Comparison of ENCODE assay signal across 15 cellular contexts in the genomic region with DNA sequence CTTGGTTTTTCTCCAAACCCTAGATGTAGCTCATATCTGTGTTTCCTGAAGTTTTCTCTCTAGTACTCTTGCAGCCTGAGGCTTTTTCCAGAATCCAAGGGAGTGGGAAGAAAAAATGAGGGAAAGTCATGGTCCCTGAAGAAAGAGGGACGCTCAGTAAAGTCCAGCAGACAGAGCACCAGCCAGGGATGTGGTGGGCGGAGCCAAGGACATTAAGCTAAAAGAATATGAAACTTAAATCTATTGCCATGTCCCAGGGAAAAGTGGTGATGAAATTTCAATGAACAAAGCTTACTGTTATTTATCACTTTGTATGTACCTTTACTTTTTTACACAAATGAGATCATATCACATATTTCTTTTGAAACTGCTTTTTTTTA.
"Had no signal": no experiment of that assay in that cellular context is flagged by ENCODE, and none has a peak within 500 bp of the region (broad histone marks: within the 10 kb centered on the region; RNA-seq: fewer than 3 reads in every experiment).

No MANE protein-coding gene starts in this region.

- H3K27me3 Mint-ChIP-seq: naive B cell, type B pancreatic cell had no signal

- H3K4me1 ChIP-seq: esophagus squamous epithelium, foreskin keratinocyte had no signal

- H3K27me3 ChIP-seq: esophagus squamous epithelium, foreskin keratinocyte, neutrophil had no signal

- DNase-seq: effector memory CD4-positive, alpha-beta T cell; esophagus squamous epithelium; left colon; left ventricle myocardium superior; mesendoderm; naive B cell; posterior cingulate gyrus; right cardiac atrium; small intestine; stimulated activated CD4-positive, alpha-beta T cell treated with anti-CD3 and anti-CD28 coated beads, Interleukin-12 subunit alpha, Interleukin-12 subunit beta, amount 100 ng/mL, for 4 hours; stimulated activated naive CD4-positive, alpha-beta T cell had no signal

- H3K4me1 Mint-ChIP-seq: naive B cell had no signal

- H3K4me3 Mint-ChIP-seq: nephron, type B pancreatic cell had no signal

- H3K27ac Mint-ChIP-seq: naive B cell, nephron, type B pancreatic cell had no signal

- H3K36me3 ChIP-seq: esophagus squamous epithelium, neutrophil had no signal

- H3K4me3 ChIP-seq: esophagus squamous epithelium had no signal

- ATAC-seq: left colon, left ventricle myocardium superior, right cardiac atrium had no signal

- H3K36me3 Mint-ChIP-seq: naive B cell, type B pancreatic cell had no signal

- H3K9me3 ChIP-seq: esophagus squamous epithelium, neutrophil had no signal

- H3K9me3 Mint-ChIP-seq: nephron, type B pancreatic cell had no signal

- H3K27ac ChIP-seq: esophagus squamous epithelium, foreskin keratinocyte, neutrophil had no signal
